Comparison of ENCODE assay signal across 19 cellular contexts in the genomic region with DNA sequence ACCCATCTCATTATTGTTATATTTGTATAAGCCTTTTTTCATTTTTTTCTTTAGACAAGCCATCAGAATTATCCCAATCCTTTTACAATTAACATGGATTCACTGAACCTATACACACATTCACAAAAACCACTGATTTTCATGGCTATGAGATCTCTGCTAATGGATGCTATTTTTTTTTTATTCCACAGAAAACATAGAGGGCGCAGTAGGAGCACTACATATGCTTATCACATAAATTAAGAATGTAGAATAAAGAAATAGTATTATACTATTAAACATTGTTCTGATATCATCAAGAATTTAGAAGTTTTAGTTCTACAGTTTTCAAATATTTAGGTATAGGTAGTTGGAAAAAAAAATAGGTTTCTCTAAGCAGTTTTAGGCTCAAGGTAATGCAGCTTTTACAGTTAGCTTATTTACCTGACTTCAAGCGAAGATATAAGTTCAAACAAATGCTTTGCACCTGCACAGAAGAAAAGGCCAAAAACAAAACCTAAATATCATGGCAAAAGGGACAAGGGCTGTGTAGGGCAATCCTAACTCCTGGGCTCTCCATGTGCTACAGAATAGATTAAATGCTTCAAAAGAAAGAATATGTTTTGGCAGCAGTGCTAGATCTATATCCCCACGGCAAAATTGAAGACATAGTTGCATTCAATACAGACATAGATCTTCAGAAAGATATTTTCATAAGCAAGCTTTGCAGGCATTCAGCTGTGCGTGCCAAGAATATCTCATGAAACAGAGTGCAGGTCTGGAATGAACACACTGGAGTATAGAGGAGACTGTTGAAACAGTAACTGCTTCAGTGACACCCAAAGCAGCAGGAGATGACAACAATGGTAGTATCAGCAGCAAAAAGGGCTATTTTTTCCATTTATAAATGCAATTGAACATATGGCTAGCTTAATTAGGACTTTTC.
DNase-seq lines count a peak whose midpoint lies in the region; ATAC-seq, FAIRE-seq and TF ChIP-seq lines count a peak whose summit lies in the region.
"Had no signal": no experiment of that assay in that cellular context is flagged by ENCODE, and none has a peak within 500 bp of the region (broad histone marks: within the 10 kb centered on the region; RNA-seq: fewer than 3 reads in every experiment).

No MANE protein-coding gene starts in this region.

- TF ChIP-seq CTCF in D721Med (IDR thresholded peaks at IDR 0.05; ENCODE audit: insufficient read depth, missing control alignments) (peak; percentile 21), upper lobe of left lung (IDR thresholded peaks at IDR 0.05) (no peak)

- H4K91ac ChIP-seq in trophoblast cell (ENCODE audit: low read depth, low read length): no peak overlapping the region

- no peak for TF ChIP-seq EP300 in upper lobe of left lung (IDR thresholded peaks at IDR 0.05)

- no peak overlapping the region for H3K4me2 ChIP-seq in trophoblast cell (ENCODE audit: low read length)
- H3K4me2 ChIP-seq: KMS-11 had no signal

- no peaks in the 10 kb centered on the region for H3K4me1 ChIP-seq in trophoblast cell (ENCODE audit: control insufficient read depth in 1 of 2, insufficient read depth in 2 of 2, low read length in 2 of 2)
- no peaks in the 10 kb centered on the region for H3K4me1 ChIP-seq in upper lobe of left lung
- H3K4me1 ChIP-seq: vagina had no signal

- no peak overlapping the region for H4K8ac ChIP-seq in trophoblast cell (ENCODE audit: low read depth, low read length)

- no peaks in the 10 kb centered on the region for H3K27me3 ChIP-seq in trophoblast cell (ENCODE audit: insufficient read depth, low read length)
- H3K27me3 ChIP-seq in upper lobe of left lung: no peaks in the 10 kb centered on the region
- H3K27me3 ChIP-seq: vagina had no signal

- no peak overlapping the region for H2BK12ac ChIP-seq in trophoblast cell (ENCODE audit: low read length)

- H3K79me2 ChIP-seq in trophoblast cell (ENCODE audit: control insufficient read depth, insufficient read depth, low read length, poor library complexity): peaks cover 4% of the 10 kb centered on the region

- no peak overlapping the region for H2BK120ac ChIP-seq in trophoblast cell (ENCODE audit: insufficient read depth, low read length, poor library complexity)

- ATAC-seq in HG03565 (IDR thresholded peaks at IDR 0.05; ENCODE audit: unreplicated experiment) (no peak), upper lobe of left lung (ENCODE audit: low FRiP score in 2 of 2) (no peak)

- H3K18ac ChIP-seq in trophoblast cell (ENCODE audit: low read length): no peak overlapping the region

- no peaks in the 10 kb centered on the region for H3K9me3 ChIP-seq in trophoblast cell (ENCODE audit: insufficient read depth, low read depth, low read length)
- H3K9me3 ChIP-seq in upper lobe of left lung: no peaks in the 10 kb centered on the region
- H3K9me3 ChIP-seq: vagina had no signal

- H3K9ac ChIP-seq in trophoblast cell (ENCODE audit: low read length): no peak overlapping the region
- H3K9ac ChIP-seq: KMS-11 had no signal

- no peak overlapping the region for H3K4me3 ChIP-seq in trophoblast cell (ENCODE audit: low read depth, low read length)
- no peak overlapping the region for H3K4me3 ChIP-seq in upper lobe of left lung
- H3K4me3 ChIP-seq: vagina had no signal

- no peak overlapping the region for H3K14ac ChIP-seq in trophoblast cell (ENCODE audit: low read length)

- H3K4ac ChIP-seq in trophoblast cell (ENCODE audit: low read depth, low read length): no peak overlapping the region

- H2AFZ ChIP-seq in trophoblast cell (ENCODE audit: insufficient read depth, low read length, poor library complexity): no peak overlapping the region

- no peak for TF ChIP-seq POLR2A in upper lobe of left lung (IDR thresholded peaks at IDR 0.05)

- WGBS in trophoblast cell (ENCODE audit: extremely low coverage, insufficient coverage, insufficient read length): no CpG with 5 or more reads among the region's 4 CpGs
- WGBS in upper lobe of left lung, 2 donors: 77 to 80% methylated on average over 4 of the region's 4 CpGs

- no peak overlapping the region for H2BK5ac ChIP-seq in trophoblast cell (ENCODE audit: low read depth, low read length, poor library complexity)

- no peak overlapping the region for H3K27ac ChIP-seq in trophoblast cell (ENCODE audit: low read depth, low read length)
- H3K27ac ChIP-seq in upper lobe of left lung: no peak overlapping the region
- H3K27ac ChIP-seq: KMS-11, vagina, WERI-Rb-1 had no signal

- H2AK5ac ChIP-seq in trophoblast cell (ENCODE audit: low read length): no peak overlapping the region

- no peak for DNase-seq in D721Med (ENCODE audit: insufficient read length, low spot score)
- peak; percentile 11 for DNase-seq in M059J (ENCODE audit: low read depth)
- DNase-seq in SK-MEL-5 (ENCODE audit: low read depth, low spot score): peak; percentile 18
- peak; percentile 70 to 81 for DNase-seq in trophoblast cell
- no peak for DNase-seq in NCI-H1436 treated with DMSO at 0.1 percent for 48 hours (lab: John Stamatoyannopoulos, UW)
- DNase-seq in upper lobe of left lung: no peak
- DNase-seq: activated effector memory CD4-positive, alpha-beta T cell treated with Interleukin-2 at 50 U/mL for 16 hours; activated naive CD8-positive, alpha-beta T cell treated with anti-CD3 and anti-CD28 coated beads, Interleukin-2, amount 10 ng/mL, durations not matched to agents 7 days and 5 days; DND-41; HFFc6; NCI-H510A treated with DMSO at 0.1 percent for 48 hours; SHP77 treated with DMSO at 0.1 percent for 48 hours; WERI-Rb-1 had no signal

- peaks cover 9% of the 10 kb centered on the region for H3K79me1 ChIP-seq in trophoblast cell (ENCODE audit: low read length)

- H3K36me3 ChIP-seq in trophoblast cell (ENCODE audit: control insufficient read depth in 1 of 2, insufficient read depth in 2 of 2, low read length in 2 of 2) (no peaks in the 10 kb centered on the region), upper lobe of left lung (no peaks in the 10 kb centered on the region)
- H3K36me3 ChIP-seq: vagina, WERI-Rb-1 had no signal

- H3K23ac ChIP-seq in trophoblast cell (ENCODE audit: low read length): no peak overlapping the region

- no peak for FAIRE-seq in D721Med (lab: Jason Lieb, UNC)
- FAIRE-seq: GM12892, GM19239, HTR-8/SVneo had no signal

- no peak overlapping the region for H4K12ac ChIP-seq in trophoblast cell (ENCODE audit: low read depth, low read length)

- in situ Hi-C loops in SK-MEL-5 (cut with HindIII; ENCODE audit: low pct_unique_long_range_greater_than_20kb, low sequenced_read_pairs): no loop called here

Comparison
In these comparisons a context has a peak if more than half of its experiments do, and no peak if none do; other contexts are left out.
1. DNase-seq: peak in M059J (single experiment), SK-MEL-5 (single experiment) and trophoblast cell (2 of 2); none in D721Med (single experiment), NCI-H1436 treated with DMSO at 0.1 percent for 48 hours (single experiment) and upper lobe of left lung (0 of 2).